32 cellular contexts compared by ENCODE assay signal in the genomic region with DNA sequence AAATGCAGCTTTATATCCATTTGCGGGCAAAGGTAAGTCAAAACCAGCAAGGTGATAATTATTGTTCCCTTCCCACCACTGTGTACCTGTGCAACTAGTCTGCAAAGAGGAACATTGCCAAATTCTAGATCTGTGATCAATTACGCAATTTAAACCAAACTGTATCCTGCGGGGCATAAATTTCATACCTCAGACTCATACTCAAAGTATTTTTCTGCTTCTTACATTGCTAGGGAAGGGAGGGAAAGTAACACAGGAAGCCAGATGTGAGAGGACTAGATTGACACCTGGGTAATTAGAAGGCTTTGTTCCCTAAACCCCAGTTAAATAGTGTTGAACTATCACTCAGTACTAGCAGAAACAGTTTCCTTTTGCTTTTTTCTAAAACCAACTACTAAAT.
DNase-seq lines count a peak whose midpoint lies in the region; ATAC-seq, FAIRE-seq and TF ChIP-seq lines count a peak whose summit lies in the region.
"Had no signal": no experiment of that assay in that cellular context is flagged by ENCODE, and none has a peak within 500 bp of the region (broad histone marks: within the 10 kb centered on the region; RNA-seq: fewer than 3 reads in every experiment).

No MANE protein-coding gene starts in this region.

- no peak for TF ChIP-seq CTCF in RWPE2 (IDR thresholded peaks at IDR 0.05; ENCODE audit: poor library complexity, severe bottlenecking)

- no peak overlapping the region for H3K4me3 ChIP-seq in RWPE2 (ENCODE audit: severe bottlenecking)
- H3K4me3 ChIP-seq: BLaER1, cardiac muscle cell, gastrocnemius medialis, hepatocyte, left ventricle myocardium inferior, prostate gland, suprapubic skin had no signal

- no peak for DNase-seq in GM18507 (ENCODE audit: extremely low spot score, insufficient read length, low read depth)
- no peak for DNase-seq in RWPE2 (ENCODE audit: low spot score)
- no peak for DNase-seq in NCI-H1092 treated with DMSO at 0.1 percent for 48 hours (lab: John Stamatoyannopoulos, UW)
- DNase-seq: activated CD4-positive, alpha-beta memory T cell treated with anti-CD3 and anti-CD28 coated beads, Interleukin-2, amount 10 ng/mL, durations not matched to agents 7 days and 5 days; activated CD4-positive, CD25-positive, alpha-beta regulatory T cell treated with anti-CD3 and anti-CD28 coated beads, Interleukin-2, amount 50 U/mL, for 72 hours; activated CD8-positive, alpha-beta memory T cell treated with anti-CD3 and anti-CD28 coated beads, Interleukin-2, amount 50 U/mL, for 48 hours; cortex of kidney; gastrocnemius medialis; GF-D8; H9; KG1; left ventricle myocardium inferior; MM.1S; naive B cell; NCI-H1694 treated with DMSO at 0.1 percent for 48 hours; NCI-H2171; NCI-H510A treated with DMSO at 0.1 percent for 48 hours; nucleus accumbens; RPMI8226; SK-N-SH; stimulated activated naive CD4-positive, alpha-beta T cell had no signal

- no peaks in the 10 kb centered on the region for H3K27me3 ChIP-seq in RWPE2 (ENCODE audit: insufficient read depth, poor library complexity, severe bottlenecking)
- H3K27me3 ChIP-seq: BLaER1, cardiac muscle cell, gastrocnemius medialis, hepatocyte, suprapubic skin had no signal

- no peaks in the 10 kb centered on the region for H3K9me3 ChIP-seq in RWPE2 (ENCODE audit: severe bottlenecking)
- H3K9me3 ChIP-seq: gastrocnemius medialis, prostate gland, SK-N-SH, suprapubic skin had no signal

- peak; percentile 69 for FAIRE-seq in GM18507 (lab: Jason Lieb, UNC)

- H3K27ac ChIP-seq in RWPE2 (ENCODE audit: poor library complexity, severe bottlenecking), result peak overlapping the region; percentile 58
- H3K27ac ChIP-seq: BLaER1, cardiac muscle cell, gastrocnemius medialis, hepatocyte, left ventricle myocardium inferior, prostate gland, suprapubic skin had no signal

- H3K36me3 ChIP-seq in RWPE2 (ENCODE audit: low read depth), result no peaks in the 10 kb centered on the region
- H3K36me3 ChIP-seq: BLaER1, cardiac muscle cell, gastrocnemius medialis, left ventricle myocardium inferior, prostate gland, suprapubic skin had no signal

- peak; percentile 90 for ATAC-seq in HG03175 (IDR thresholded peaks at IDR 0.05; ENCODE audit: unreplicated experiment)
- peak; percentile 99 for ATAC-seq in RWPE2 (ENCODE audit: low read depth)
- ATAC-seq in esophagus mucosa, result peak; percentile 67
- ATAC-seq in GM18517 (IDR thresholded peaks at IDR 0.05; ENCODE audit: unreplicated experiment), result no peak
- ATAC-seq in GM18502 (IDR thresholded peaks at IDR 0.05; ENCODE audit: poor library complexity, unreplicated experiment), result no peak
- no peak for ATAC-seq in GM21367 (IDR thresholded peaks at IDR 0.05; ENCODE audit: unreplicated experiment)
- ATAC-seq: activated T-helper 17 cell treated with anti-CD3 and anti-CD28 coated beads, Interleukin-2, amount 50 U/mL, for 72 hours; gastrocnemius medialis had no signal

- peaks cover 12% of the 10 kb centered on the region for H3K4me1 ChIP-seq in RWPE2 (ENCODE audit: insufficient read depth, poor library complexity, severe bottlenecking)
- H3K4me1 ChIP-seq: gastrocnemius medialis, left ventricle myocardium inferior, prostate gland, suprapubic skin had no signal

Comparison
In these comparisons a context has a peak if more than half of its experiments do, and no peak if none do; other contexts are left out.
1. ATAC-seq: peak in HG03175 (single experiment), RWPE2 (single experiment) and esophagus mucosa (single experiment); none in GM18517 (single experiment), GM18502 (single experiment) and GM21367 (single experiment).